In the genomic region with DNA sequence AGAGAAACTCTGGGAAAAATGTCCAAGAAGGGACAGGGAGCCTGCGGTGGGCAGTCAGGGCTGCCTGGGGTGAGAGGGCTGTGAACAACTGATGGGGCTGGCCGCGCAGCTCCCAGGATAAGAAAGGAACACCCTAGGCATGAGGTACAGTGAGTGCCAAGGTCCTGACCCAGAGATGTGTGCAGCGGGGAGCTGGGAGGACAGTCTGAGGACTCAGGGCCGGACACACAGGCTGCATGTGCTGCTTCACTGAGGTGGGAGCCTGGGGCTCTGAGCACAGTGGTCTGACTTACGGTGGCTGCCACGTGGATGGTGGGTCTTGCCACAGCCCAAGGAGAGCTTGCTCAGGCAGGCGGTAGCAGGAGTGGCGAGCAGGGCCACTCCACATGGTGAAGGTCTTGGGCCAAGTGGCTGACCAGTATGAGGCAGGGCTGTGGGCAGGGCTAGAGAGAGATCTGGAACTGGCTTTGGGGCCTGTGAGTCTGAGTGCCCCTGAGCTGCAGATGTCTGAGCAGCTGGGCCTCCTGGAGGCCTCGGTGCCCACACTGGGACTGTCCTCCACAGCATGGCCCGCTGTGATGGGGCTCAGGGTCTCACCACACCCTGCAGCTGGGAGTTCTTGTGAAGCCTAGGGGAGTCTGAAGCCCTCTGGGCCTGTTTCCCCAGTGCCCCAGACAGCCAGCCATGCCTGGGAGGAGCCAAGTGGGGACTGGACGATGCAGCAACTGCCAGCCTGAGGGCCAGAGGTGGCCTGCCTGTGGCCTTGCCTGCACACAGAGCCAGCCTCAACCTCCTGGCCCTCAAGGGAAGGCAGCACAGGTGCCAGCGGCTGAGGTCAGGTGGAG, we compare ENCODE assay signal across 13 cellular contexts.
A peak's percentile ranks its signal among the peaks of the same experiment; 100 is the strongest.
DNase-seq lines count a peak whose midpoint lies in the region; ATAC-seq and TF ChIP-seq lines count a peak whose summit lies in the region.
"Had no signal": no experiment of that assay in that cellular context is flagged by ENCODE, and none has a peak within 500 bp of the region (broad histone marks: within the 10 kb centered on the region; RNA-seq: fewer than 3 reads in every experiment).

No MANE protein-coding gene starts in this region.

- no peak overlapping the region for H3K4me2 ChIP-seq in mesenchymal stem cell (ENCODE audit: low read length, poor library complexity, severe bottlenecking)
- H3K4me2 ChIP-seq in trophoblast cell (ENCODE audit: low read length) = no peak overlapping the region
- H3K4me2 ChIP-seq: KMS-11 had no signal

- DNase-seq in activated effector memory CD4-positive, alpha-beta T cell treated with anti-CD3 and anti-CD28 coated beads, Interleukin-2, amount 50 U/mL, for 16 hours = peak; percentile 57
- DNase-seq in activated effector memory CD4-positive, alpha-beta T cell treated with Interleukin-2 at 50 U/mL for 16 hours = no peak
- DNase-seq in body of pancreas (peak in 3 of 4 donors; percentile 4 to 11 (median 5)), mesenchymal stem cell (no peak), upper lobe of left lung (peak; percentile 19 to 57), trophoblast cell (no peak), SHP77 treated with DMSO at 0.1 percent for 48 hours (lab: John Stamatoyannopoulos, UW) (no peak), NCI-H524 (lab: John Stamatoyannopoulos, UW) (no peak)
- DNase-seq: NCI-H1436 treated with DMSO at 0.1 percent for 48 hours, NCI-H526 treated with DMSO at 0.1 percent for 48 hours, small intestine had no signal

- TF ChIP-seq EP300 in upper lobe of left lung (IDR thresholded peaks at IDR 0.05) = no peak

- H3K4me3 ChIP-seq in body of pancreas (no peak overlapping the region), mesenchymal stem cell (ENCODE audit: insufficient read depth in 1 of 2, low read depth in 1 of 2, low read length in 2 of 2) (no peak overlapping the region), upper lobe of left lung (no peak overlapping the region), trophoblast cell (ENCODE audit: low read depth, low read length) (no peak overlapping the region)

- H2BK120ac ChIP-seq in mesenchymal stem cell (ENCODE audit: low read depth, low read length) (no peak overlapping the region), trophoblast cell (ENCODE audit: insufficient read depth, low read length, poor library complexity) (no peak overlapping the region)

- H3K23ac ChIP-seq in mesenchymal stem cell (ENCODE audit: low read length in 2 of 2) = no peak overlapping the region
- no peak overlapping the region for H3K23ac ChIP-seq in trophoblast cell (ENCODE audit: low read length)

- H3K9ac ChIP-seq in mesenchymal stem cell (ENCODE audit: low read length) (no peak overlapping the region), trophoblast cell (ENCODE audit: low read length) (no peak overlapping the region)
- H3K9ac ChIP-seq: KMS-11 had no signal

- H3K9me3 ChIP-seq in body of pancreas = no peaks in the 10 kb centered on the region
- no peaks in the 10 kb centered on the region for H3K9me3 ChIP-seq in mesenchymal stem cell (ENCODE audit: control insufficient read depth, low read length)
- H3K9me3 ChIP-seq in upper lobe of left lung = no peaks in the 10 kb centered on the region
- H3K9me3 ChIP-seq in trophoblast cell (ENCODE audit: insufficient read depth, low read depth, low read length) = no peaks in the 10 kb centered on the region

- peak overlapping the region; percentile 53 for H4K91ac ChIP-seq in mesenchymal stem cell (ENCODE audit: low read length)
- H4K91ac ChIP-seq in trophoblast cell (ENCODE audit: low read depth, low read length) = no peak overlapping the region

- H2BK15ac ChIP-seq in mesenchymal stem cell (ENCODE audit: low read depth, poor library complexity, severe bottlenecking) = no peak overlapping the region

- H3K18ac ChIP-seq in mesenchymal stem cell (ENCODE audit: low read depth in 1 of 2, low read length in 2 of 2) (no peak overlapping the region), trophoblast cell (ENCODE audit: low read length) (no peak overlapping the region)

- H4K8ac ChIP-seq in mesenchymal stem cell (ENCODE audit: low read length) (peak overlapping the region; percentile 43), trophoblast cell (ENCODE audit: low read depth, low read length) (no peak overlapping the region)

- no peaks in the 10 kb centered on the region for H3K79me1 ChIP-seq in mesenchymal stem cell (replicated peaks; ENCODE audit: low read length, poor library complexity, severe bottlenecking)
- no peaks in the 10 kb centered on the region for H3K79me1 ChIP-seq in trophoblast cell (ENCODE audit: low read length)

- H2AK5ac ChIP-seq in mesenchymal stem cell (ENCODE audit: low read length, severe bottlenecking) (no peak overlapping the region), trophoblast cell (ENCODE audit: low read length) (no peak overlapping the region)

- intact Hi-C loops in body of pancreas (cut with DNase I) = no loop called here

- H3K14ac ChIP-seq in mesenchymal stem cell (ENCODE audit: low read length in 2 of 2) = no peak overlapping the region
- no peak overlapping the region for H3K14ac ChIP-seq in trophoblast cell (ENCODE audit: low read length)

- no peak for TF ChIP-seq CTCF in body of pancreas (IDR thresholded peaks at IDR 0.05)
- TF ChIP-seq CTCF in upper lobe of left lung (IDR thresholded peaks at IDR 0.05) = no peak

- H3K4me1 ChIP-seq in body of pancreas (peaks cover 11% of the 10 kb centered on the region), mesenchymal stem cell (ENCODE audit: control insufficient read depth, insufficient read depth, low read depth, low read length) (peaks cover 30% of the 10 kb centered on the region), upper lobe of left lung (peaks cover 11 to 17% (median 15%) of the 10 kb centered on the region in 4 donors), trophoblast cell (ENCODE audit: control insufficient read depth in 1 of 2, insufficient read depth in 2 of 2, low read length in 2 of 2) (peaks cover 0 to 2% of the 10 kb centered on the region in 2 experiments)

- TF ChIP-seq POLR2A in body of pancreas (IDR thresholded peaks at IDR 0.05) = no peak
- no peak for TF ChIP-seq POLR2A in upper lobe of left lung (IDR thresholded peaks at IDR 0.05)

- H3K4ac ChIP-seq in mesenchymal stem cell (ENCODE audit: low read depth in 1 of 2, low read length in 2 of 2) (no peak overlapping the region), trophoblast cell (ENCODE audit: low read depth, low read length) (no peak overlapping the region)

- H3K36me3 ChIP-seq in body of pancreas (replicated peaks in 1 of 2; ENCODE audit: insufficient read depth in 1 of 2, low read depth in 2 of 2) (no peaks in the 10 kb centered on the region), mesenchymal stem cell (ENCODE audit: control insufficient read depth in 1 of 2, insufficient read depth in 2 of 2, low read depth in 1 of 2, low read length in 2 of 2) (no peaks in the 10 kb centered on the region), upper lobe of left lung (no peaks in the 10 kb centered on the region), trophoblast cell (ENCODE audit: control insufficient read depth in 1 of 2, insufficient read depth in 2 of 2, low read length in 2 of 2) (no peaks in the 10 kb centered on the region)

- ATAC-seq in body of pancreas = no peak
- no peak for ATAC-seq in upper lobe of left lung (ENCODE audit: low FRiP score in 2 of 2)
- ATAC-seq: natural killer cell had no signal

- H4K12ac ChIP-seq in trophoblast cell (ENCODE audit: low read depth, low read length) = no peak overlapping the region

- no peak overlapping the region for H2BK5ac ChIP-seq in mesenchymal stem cell (ENCODE audit: low read depth, low read length, poor library complexity, severe bottlenecking)
- no peak overlapping the region for H2BK5ac ChIP-seq in trophoblast cell (ENCODE audit: low read depth, low read length, poor library complexity)

- no peak overlapping the region for H2AFZ ChIP-seq in mesenchymal stem cell (ENCODE audit: low read depth, low read length)
- no peak overlapping the region for H2AFZ ChIP-seq in trophoblast cell (ENCODE audit: insufficient read depth, low read length, poor library complexity)

- H3K27ac ChIP-seq in body of pancreas = no peak overlapping the region
- H3K27ac ChIP-seq in mesenchymal stem cell (ENCODE audit: low read length, poor library complexity, severe bottlenecking) = no peak overlapping the region
- H3K27ac ChIP-seq in upper lobe of left lung = no peak overlapping the region
- H3K27ac ChIP-seq in trophoblast cell (ENCODE audit: low read depth, low read length) = no peak overlapping the region
- H3K27ac ChIP-seq: KMS-11 had no signal

- H3K79me2 ChIP-seq in trophoblast cell (ENCODE audit: control insufficient read depth, insufficient read depth, low read length, poor library complexity) = no peaks in the 10 kb centered on the region

- WGBS in body of pancreas, 2 donors = 82 to 85% methylated on average over 7 to 12 of the region's 13 CpGs
- 88% methylated on average over 13 of the region's 13 CpGs for WGBS in mesenchymal stem cell
- WGBS in upper lobe of left lung, 2 donors = 85 to 93% methylated on average over 7 to 12 of the region's 13 CpGs
- WGBS in trophoblast cell (ENCODE audit: extremely low coverage, insufficient coverage, insufficient read length) = no CpG with 5 or more reads among the region's 13 CpGs

- no peak overlapping the region for H2BK12ac ChIP-seq in mesenchymal stem cell (ENCODE audit: low read length in 2 of 2)
- no peak overlapping the region for H2BK12ac ChIP-seq in trophoblast cell (ENCODE audit: low read length)

- H3K27me3 ChIP-seq in body of pancreas (no peaks in the 10 kb centered on the region), mesenchymal stem cell (ENCODE audit: control insufficient read depth in 1 of 2, insufficient read depth in 1 of 2, low read length in 2 of 2) (peaks cover 0 to 25% of the 10 kb centered on the region in 2 experiments), upper lobe of left lung (no peaks in the 10 kb centered on the region), trophoblast cell (ENCODE audit: insufficient read depth, low read length) (no peaks in the 10 kb centered on the region)

Comparison
In these comparisons a context has a peak if more than half of its experiments do, and no peak if none do; other contexts are left out.
1. DNase-seq: peak in activated effector memory CD4-positive, alpha-beta T cell treated with anti-CD3 and anti-CD28 coated beads, Interleukin-2, amount 50 U/mL, for 16 hours (single experiment), body of pancreas (3 of 4) and upper lobe of left lung (2 of 2); none in activated effector memory CD4-positive, alpha-beta T cell treated with Interleukin-2 at 50 U/mL for 16 hours (single experiment), mesenchymal stem cell (single experiment), trophoblast cell (0 of 2), SHP77 treated with DMSO at 0.1 percent for 48 hours (single experiment) and NCI-H524 (0 of 2).